In genomic region chrX:19040373-19040772, GRCh38 we compare ENCODE assay signal across 10 cellular contexts. TPM values are rescaled to one million over a fixed set of nuclear protein-coding genes. Genes with fewer than 3 reads are reported as not detected.
DNase-seq lines count a peak whose midpoint lies in the region; ATAC-seq and TF ChIP-seq lines count a peak whose summit lies in the region.
"Had no signal": no experiment of that assay in that cellular context is flagged by ENCODE, and none has a peak within 500 bp of the region (broad histone marks: within the 10 kb centered on the region; RNA-seq: fewer than 3 reads in every experiment).

No MANE protein-coding gene starts in this region.

- H3K36me3 ChIP-seq in OCI-LY3 (replicated peaks; ENCODE audit: low read depth, low read length) (no peaks in the 10 kb centered on the region), esophagus muscularis mucosa (no peaks in the 10 kb centered on the region), testis (ENCODE audit: low read depth, missing control alignments) (no peaks in the 10 kb centered on the region)

- no peak for TF ChIP-seq EP300 in esophagus muscularis mucosa (IDR thresholded peaks at IDR 0.05)

- no peaks in the 10 kb centered on the region for H3K9me3 Mint-ChIP-seq in natural killer cell

- H3K36me3 Mint-ChIP-seq in natural killer cell = no peaks in the 10 kb centered on the region

- 29% methylated on average over 3 of the region's 3 CpGs for WGBS in esophagus muscularis mucosa
- 42 to 64% methylated on average over 3 of the region's 3 CpGs for WGBS in testis, 2 donors

- H3K4me3 Mint-ChIP-seq in natural killer cell = no peak overlapping the region
- H3K4me3 Mint-ChIP-seq: B cell had no signal

- H3K27ac ChIP-seq in OCI-LY3 (ENCODE audit: low read length) (no peak overlapping the region), esophagus muscularis mucosa (replicated peaks in 1 of 4) (no peak overlapping the region), testis (no peak overlapping the region)

- no peak for ATAC-seq in natural killer cell

- no peak overlapping the region for H2AFZ ChIP-seq in OCI-LY3 (ENCODE audit: low read depth, low read length)

- no peaks in the 10 kb centered on the region for H4K20me1 ChIP-seq in OCI-LY3 (ENCODE audit: insufficient read depth, low read length)

- DNase-seq in SIG-M5 treated with dmso at 0.1 percent for 504 hours (lab: John Stamatoyannopoulos, UW; ENCODE audit: unreplicated experiment) (peak; percentile 2), SIG-M5 (lab: John Stamatoyannopoulos, UW) (no peak), esophagus muscularis mucosa (ENCODE audit: extremely low spot score) (no peak), retinal pigment epithelial cell (ENCODE audit: low read depth) (no peak), natural killer cell (no peak), testis (no peak), DMS114 treated with DMSO at 0.1 percent for 48 hours (lab: John Stamatoyannopoulos, UW; ENCODE audit: unreplicated experiment) (no peak)
- DNase-seq: stimulated activated CD8-positive, alpha-beta memory T cell treated with anti-CD3 and anti-CD28 coated beads, Interleukin-4, amount 100 ng/mL, for 48 hours had no signal

- no peaks in the 10 kb centered on the region for H3K79me2 ChIP-seq in OCI-LY3 (ENCODE audit: low read length)

- peak; percentile 42 for TF ChIP-seq CTCF in OCI-LY3 (IDR thresholded peaks at IDR 0.05; ENCODE audit: low read depth, low read length)
- peak in 2 of 3 experiments; percentile 13 to 24 for TF ChIP-seq CTCF in esophagus muscularis mucosa (IDR thresholded peaks at IDR 0.05)
- TF ChIP-seq CTCF in retinal pigment epithelial cell (conservative IDR thresholded peaks at IDR 0.05; ENCODE audit: low read depth, low read length) = peak; percentile 31
- TF ChIP-seq CTCF in natural killer cell (IDR thresholded peaks at IDR 0.05) = no peak
- TF ChIP-seq CTCF in testis (IDR thresholded peaks at IDR 0.05) = no peak

- H3K9ac ChIP-seq in OCI-LY3 (ENCODE audit: low read length) = no peak overlapping the region

- H3K4me1 ChIP-seq in OCI-LY3 (ENCODE audit: low read length) (no peaks in the 10 kb centered on the region), esophagus muscularis mucosa (no peaks in the 10 kb centered on the region), testis (no peaks in the 10 kb centered on the region)

- H3K27me3 Mint-ChIP-seq in natural killer cell (ENCODE audit: low read depth in 2 of 2) = peaks cover 0 to 7% of the 10 kb centered on the region in 2 donors
- H3K27me3 Mint-ChIP-seq: B cell had no signal

- TF ChIP-seq POLR2A in esophagus muscularis mucosa (IDR thresholded peaks at IDR 0.05; ENCODE audit: low read depth) = no peak
- TF ChIP-seq POLR2A in testis (IDR thresholded peaks at IDR 0.05) = no peak

- H3K27ac Mint-ChIP-seq in natural killer cell = no peak overlapping the region
- H3K27ac Mint-ChIP-seq: B cell had no signal

- H3K4me3 ChIP-seq in OCI-LY3 (ENCODE audit: low read length) (no peak overlapping the region), esophagus muscularis mucosa (no peak overlapping the region), retinal pigment epithelial cell (ENCODE audit: low read length) (no peak overlapping the region), testis (no peak overlapping the region)

- H3K9me3 ChIP-seq in OCI-LY3 (ENCODE audit: insufficient read depth, low read length) (no peaks in the 10 kb centered on the region), esophagus muscularis mucosa (no peaks in the 10 kb centered on the region), testis (no peaks in the 10 kb centered on the region)

- peaks cover 0 to under 1% of the 10 kb centered on the region in 2 donors for H3K4me1 Mint-ChIP-seq in natural killer cell
- H3K4me1 Mint-ChIP-seq: B cell had no signal

- 0 out of 2 replicates have a peak, but pooled peaks cover 4% of the 10 kb centered on the region for H3K27me3 ChIP-seq in OCI-LY3 (ENCODE audit: low read depth, low read length)
- no peaks in the 10 kb centered on the region for H3K27me3 ChIP-seq in esophagus muscularis mucosa
- no peaks in the 10 kb centered on the region for H3K27me3 ChIP-seq in testis

- intact Hi-C loops in esophagus muscularis mucosa (cut with DNase I) (no loop called here), natural killer cell (cut with micrococcal nuclease) (no loop called here), testis (cut with DNase I; ENCODE audit: low total_unique reads) (no loop called here)

- no peak overlapping the region for H3K4me2 ChIP-seq in OCI-LY3 (ENCODE audit: low read length)

RNA-seq across cellular contexts. Expression of gene PHKA2, which starts 56.5 kb away (rescaled TPM):
- 10 to 100 TPM in 3 of 4 donors, 1 to 10 TPM in 1; 9.8 to 20.7 (median 15.4) TPM for total RNA-seq in esophagus muscularis mucosa
- 10 to 100 TPM; 34.2 to 45.9 (median 35.1) TPM for total RNA-seq in natural killer cell
- total RNA-seq in testis = 10 to 100 TPM; 89.9 to 95.7 TPM
- 42.4 TPM for polyA plus RNA-seq in testis (ENCODE audit: insufficient read depth, low read depth, low replicate concordance)

Comparison
In these comparisons a context has a peak if more than half of its experiments do, and no peak if none do; other contexts are left out.
1. CTCF ChIP-seq: peak in OCI-LY3 (single experiment), esophagus muscularis mucosa (2 of 3) and retinal pigment epithelial cell (single experiment); none in natural killer cell (single experiment) and testis (0 of 3).